ENCODE assay signal across 1 cellular context in the genomic region with DNA sequence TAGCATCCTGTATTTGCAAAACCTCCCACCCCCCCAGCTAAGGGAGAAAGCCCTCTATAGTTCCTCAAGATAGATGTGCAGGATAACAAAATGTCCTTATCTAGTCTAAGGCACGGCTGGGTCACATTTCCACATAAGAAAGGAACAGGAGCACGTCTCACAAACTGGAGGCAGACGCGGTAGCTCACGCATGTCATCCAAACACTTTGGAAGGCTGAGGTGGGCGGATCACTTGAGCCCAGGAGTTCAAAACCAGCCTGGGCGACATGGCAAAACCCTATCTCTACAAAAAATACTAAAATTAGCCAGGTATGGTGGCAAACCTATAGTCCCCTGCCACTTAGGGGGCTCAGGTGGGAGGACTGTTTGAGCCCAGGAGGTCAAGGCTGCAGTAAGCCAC.
TF ChIP-seq lines count a peak whose summit lies in the region.

No MANE protein-coding gene starts in this region.

TF ChIP-seq in K562, 482 proteins besides CTCF, POLR2A, EP300 and RAD21:
- TF ChIP-seq ZNF57 (CRISPR knock-in tag; IDR thresholded peaks at IDR 0.05) = no peak
- no peak for TF ChIP-seq ID3 (CRISPR knock-in tag; IDR thresholded peaks at IDR 0.05)
- no peak for TF ChIP-seq ID3 (tag; IDR thresholded peaks at IDR 0.05)
- no peak for TF ChIP-seq SMARCE1 (IDR thresholded peaks at IDR 0.05)
- no peak for TF ChIP-seq CBFA2T3 (IDR thresholded peaks at IDR 0.05)
- TF ChIP-seq EGR1 (conservative IDR thresholded peaks at IDR 0.05) = 0 out of 2 replicates have a peak, but pooled peaks have one; percentile 11
- TF ChIP-seq STAG1 (CRISPR knock-in tag; IDR thresholded peaks at IDR 0.05; ENCODE audit: borderline replicate concordance) = no peak
- TF ChIP-seq ZNF263 (CRISPR knock-in tag; IDR thresholded peaks at IDR 0.05; ENCODE audit: borderline replicate concordance) = no peak
- no peak for TF ChIP-seq TBP (optimal IDR thresholded peaks at IDR 0.05; ENCODE audit: low read depth, low read length)
- TF ChIP-seq, protein P1, sequence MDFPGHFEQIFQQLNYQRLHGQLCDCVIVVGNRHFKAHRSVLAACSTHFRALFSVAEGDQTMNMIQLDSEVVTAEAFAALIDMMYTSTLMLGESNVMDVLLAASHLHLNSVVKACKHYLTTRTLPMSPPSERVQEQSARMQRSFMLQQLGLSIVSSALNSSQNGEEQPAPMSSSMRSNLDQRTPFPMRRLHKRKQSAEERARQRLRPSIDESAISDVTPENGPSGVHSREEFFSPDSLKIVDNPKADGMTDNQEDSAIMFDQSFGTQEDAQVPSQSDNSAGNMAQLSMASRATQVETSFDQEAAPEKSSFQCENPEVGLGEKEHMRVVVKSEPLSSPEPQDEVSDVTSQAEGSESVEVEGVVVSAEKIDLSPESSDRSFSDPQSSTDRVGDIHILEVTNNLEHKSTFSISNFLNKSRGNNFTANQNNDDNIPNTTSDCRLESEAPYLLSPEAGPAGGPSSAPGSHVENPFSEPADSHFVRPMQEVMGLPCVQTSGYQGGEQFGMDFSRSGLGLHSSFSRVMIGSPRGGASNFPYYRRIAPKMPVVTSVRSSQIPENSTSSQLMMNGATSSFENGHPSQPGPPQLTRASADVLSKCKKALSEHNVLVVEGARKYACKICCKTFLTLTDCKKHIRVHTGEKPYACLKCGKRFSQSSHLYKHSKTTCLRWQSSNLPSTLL (IDR thresholded peaks at IDR 0.05) = no peak
- no peak for TF ChIP-seq SAFB2 (IDR thresholded peaks at IDR 0.05; ENCODE audit: borderline replicate concordance, low read depth, low read length, severe bottlenecking)
- TF ChIP-seq MEF2D (tag; conservative IDR thresholded peaks at IDR 0.05; ENCODE audit: low read depth) = no peak
- TF ChIP-seq POLR3A (IDR thresholded peaks at IDR 0.05; ENCODE audit: borderline replicate concordance, extremely low read depth, insufficient read depth, insufficient read length) = no peak
- TF ChIP-seq U2AF1 (optimal IDR thresholded peaks at IDR 0.05; ENCODE audit: low read depth, low read length) = no peak
- no peak for TF ChIP-seq KAT2B (IDR thresholded peaks at IDR 0.05; ENCODE audit: low read depth, low read length)
- TF ChIP-seq BRF2 (IDR thresholded peaks at IDR 0.05; ENCODE audit: borderline replicate concordance, insufficient read depth, insufficient read length) = no peak
- peak; percentile 33 to 60; a peak in 3 of 4 replicates for TF ChIP-seq NRF1 (conservative IDR thresholded peaks at IDR 0.05 in 1 of 2, IDR thresholded peaks at IDR 0.05 in 1 of 2)
